ENCODE assay signal across 1 cellular context in genomic region chr7:154474903-154475520, GRCh38.
TF ChIP-seq lines count a peak whose summit lies in the region.

No MANE protein-coding gene starts in this region.

TF ChIP-seq in K562, 482 proteins besides CTCF, POLR2A, EP300 and RAD21 (continued from another document):
- no peak for TF ChIP-seq ZNF609 (CRISPR knock-in tag; IDR thresholded peaks at IDR 0.05; ENCODE audit: borderline replicate concordance)
